1 cellular context compared by ENCODE assay signal in genomic region chr16:31007684-31008083, GRCh38.
TF ChIP-seq lines count a peak whose summit lies in the region.

No MANE protein-coding gene starts in this region.

TF ChIP-seq in H1, 55 proteins besides CTCF, POLR2A, EP300 and RAD21:
- peak; percentile 49; the same call in 1 of the 2 replicates for TF ChIP-seq KDM1A (IDR thresholded peaks at IDR 0.05; ENCODE audit: borderline replicate concordance, low read length)
- no peak for TF ChIP-seq SP2 (IDR thresholded peaks at IDR 0.05; ENCODE audit: low read length)
- no peak for TF ChIP-seq CHD2 (IDR thresholded peaks at IDR 0.05; ENCODE audit: low read length)
- no peak for TF ChIP-seq JUND (IDR thresholded peaks at IDR 0.05; ENCODE audit: low read length)
- no peak for TF ChIP-seq SP4 (IDR thresholded peaks at IDR 0.05; ENCODE audit: low read length)
